13 cellular contexts compared by ENCODE assay signal in genomic region chr4:158823461-158823873, GRCh38. TPM values are rescaled to one million over a fixed set of nuclear protein-coding genes. Genes with fewer than 3 reads are reported as not detected.
DNase-seq lines count a peak whose midpoint lies in the region; ATAC-seq and TF ChIP-seq lines count a peak whose summit lies in the region.
"Had no signal": no experiment of that assay in that cellular context is flagged by ENCODE, and none has a peak within 500 bp of the region (broad histone marks: within the 10 kb centered on the region; RNA-seq: fewer than 3 reads in every experiment).

No MANE protein-coding gene starts in this region.

- TF ChIP-seq CTCF in MCF 10A (IDR thresholded peaks at IDR 0.05; ENCODE audit: unreplicated experiment): no peak

- H2BK120ac ChIP-seq in mesenchymal stem cell (ENCODE audit: low read depth, low read length): no peak overlapping the region

- DNase-seq in adipocyte (ENCODE audit: low read depth): no peak
- DNase-seq in mesenchymal stem cell: peak; percentile 66
- no peak for DNase-seq in SKM-1 treated with dmso at 0.1 percent for 144 hours (lab: John Stamatoyannopoulos, UW; ENCODE audit: unreplicated experiment)
- no peak for DNase-seq in retina
- DNase-seq in MCF 10A (ENCODE audit: unreplicated experiment): no peak
- DNase-seq: GOT3, Karpas-422 had no signal

- H3K9me3 ChIP-seq in adipocyte (ENCODE audit: control insufficient read depth, low read length) (no peaks in the 10 kb centered on the region), mesenchymal stem cell (ENCODE audit: control insufficient read depth, low read length) (no peaks in the 10 kb centered on the region)
- H3K9me3 ChIP-seq: gastroesophageal sphincter, suprapubic skin had no signal

- peak overlapping the region; percentile 34 to 74 for H3K18ac ChIP-seq in mesenchymal stem cell (ENCODE audit: low read depth in 1 of 2, low read length in 2 of 2)

- no peak overlapping the region for H2BK5ac ChIP-seq in mesenchymal stem cell (ENCODE audit: low read depth, low read length, poor library complexity, severe bottlenecking)

- H3K27ac Mint-ChIP-seq in MCF 10A (ENCODE audit: low read depth, unreplicated experiment): no peak overlapping the region

- POLR2A ChIA-PET in MCF 10A (lab: Yijun Ruan, JAX): interaction anchor here (1.3 kb wide), 1 partner anchor 12 kb away, joined by 3 read pairs; no protein-coding TSS in a partner anchor

- H3K27ac ChIP-seq in mesenchymal stem cell (ENCODE audit: low read length, poor library complexity, severe bottlenecking): no peak overlapping the region
- H3K27ac ChIP-seq: RWPE1, suprapubic skin had no signal

- no peak overlapping the region for H3K4me3 Mint-ChIP-seq in MCF 10A (ENCODE audit: unreplicated experiment)

- CTCF ChIA-PET in MCF 10A (lab: Yijun Ruan, JAX): interaction anchor here (0.6 to 1.0 kb wide), 3 partner anchors 9 to 17 kb away, joined by 3 read pairs; no protein-coding TSS in a partner anchor

- no peak overlapping the region for H2BK15ac ChIP-seq in mesenchymal stem cell (ENCODE audit: low read depth, poor library complexity, severe bottlenecking)

- H2BK12ac ChIP-seq in mesenchymal stem cell (ENCODE audit: low read length in 2 of 2): peak overlapping the region in 1 of 2 experiments; percentile 77

- BruUV-seq in MCF 10A (replicated peaks; lab: Mats Ljungman, UMichigan): no TSS peak

- H3K14ac ChIP-seq in mesenchymal stem cell (ENCODE audit: low read length in 2 of 2): no peak overlapping the region

- no peak overlapping the region for H4K91ac ChIP-seq in mesenchymal stem cell (ENCODE audit: low read length)

- no peaks in the 10 kb centered on the region for H3K9me3 Mint-ChIP-seq in MCF 10A (ENCODE audit: unreplicated experiment)

- H3K4me1 ChIP-seq in adipocyte (ENCODE audit: control insufficient read depth, insufficient read depth, low read length) (peaks cover 66% of the 10 kb centered on the region), mesenchymal stem cell (ENCODE audit: control insufficient read depth, insufficient read depth, low read depth, low read length) (peaks cover 11% of the 10 kb centered on the region)

- peaks cover 6% of the 10 kb centered on the region for H3K36me3 ChIP-seq in adipocyte (ENCODE audit: control insufficient read depth, insufficient read depth, low read length, severe bottlenecking)
- peaks cover 0 to 20% of the 10 kb centered on the region in 2 experiments for H3K36me3 ChIP-seq in mesenchymal stem cell (ENCODE audit: control insufficient read depth in 1 of 2, insufficient read depth in 2 of 2, low read depth in 1 of 2, low read length in 2 of 2)
- H3K36me3 ChIP-seq: suprapubic skin had no signal

- H4K8ac ChIP-seq in mesenchymal stem cell (ENCODE audit: low read length): peak overlapping the region; percentile 75

- no peak overlapping the region for H3K4me2 ChIP-seq in mesenchymal stem cell (ENCODE audit: low read length, poor library complexity, severe bottlenecking)

- WGBS in mesenchymal stem cell: 76% methylated on average over 3 of the region's 3 CpGs

- no peak overlapping the region for H3K4me3 ChIP-seq in adipocyte (ENCODE audit: low read length)
- no peak overlapping the region for H3K4me3 ChIP-seq in mesenchymal stem cell (ENCODE audit: insufficient read depth in 1 of 2, low read depth in 1 of 2, low read length in 2 of 2)
- H3K4me3 ChIP-seq: gastroesophageal sphincter, suprapubic skin had no signal

- no peak overlapping the region for H3K23ac ChIP-seq in mesenchymal stem cell (ENCODE audit: low read length in 2 of 2)

- no peaks in the 10 kb centered on the region for H3K27me3 ChIP-seq in adipocyte (replicated peaks; ENCODE audit: control insufficient read depth, insufficient read depth, low read length)
- no peaks in the 10 kb centered on the region for H3K27me3 ChIP-seq in mesenchymal stem cell (ENCODE audit: control insufficient read depth in 1 of 2, insufficient read depth in 1 of 2, low read length in 2 of 2)
- H3K27me3 ChIP-seq: gastroesophageal sphincter, suprapubic skin had no signal

- H2AFZ ChIP-seq in mesenchymal stem cell (ENCODE audit: low read depth, low read length): no peak overlapping the region

- H3K36me3 Mint-ChIP-seq in MCF 10A (ENCODE audit: insufficient read depth, unreplicated experiment): no peaks in the 10 kb centered on the region

- peaks cover 4% of the 10 kb centered on the region for H3K4me1 Mint-ChIP-seq in MCF 10A (ENCODE audit: insufficient read depth, unreplicated experiment)

- H3K79me1 ChIP-seq in mesenchymal stem cell (replicated peaks; ENCODE audit: low read length, poor library complexity, severe bottlenecking): peaks cover 33% of the 10 kb centered on the region

- peak overlapping the region; percentile 73 for H2AK5ac ChIP-seq in mesenchymal stem cell (ENCODE audit: low read length, severe bottlenecking)

- no peak overlapping the region for H3K4ac ChIP-seq in mesenchymal stem cell (ENCODE audit: low read depth in 1 of 2, low read length in 2 of 2)

- H3K27me3 Mint-ChIP-seq in MCF 10A (ENCODE audit: insufficient read depth, unreplicated experiment): no peaks in the 10 kb centered on the region

- intact Hi-C loops in MCF 10A (cut with micrococcal nuclease): no loop called here

- ATAC-seq in GM18858 (IDR thresholded peaks at IDR 0.05; ENCODE audit: unreplicated experiment) (peak; percentile 28), HG02571 (IDR thresholded peaks at IDR 0.05; ENCODE audit: unreplicated experiment) (peak; percentile 50), GM21367 (IDR thresholded peaks at IDR 0.05; ENCODE audit: unreplicated experiment) (no peak)
- ATAC-seq: gastroesophageal sphincter had no signal

- H3K9ac ChIP-seq in adipocyte (ENCODE audit: low read length): peak overlapping the region; percentile 57
- H3K9ac ChIP-seq in mesenchymal stem cell (ENCODE audit: low read length): peak overlapping the region; percentile 60

RNA-seq across cellular contexts. Expression of gene FNIP2, which starts 54.6 kb away (rescaled TPM):
- 16.4 TPM for polyA plus RNA-seq in mesenchymal stem cell (2013, experiment 1 of 2)
- 18.0 TPM for polyA plus RNA-seq in mesenchymal stem cell (2013, experiment 2 of 2)
- total RNA-seq in MCF 10A (2022): 6.4 and 9.3 TPM in 2 replicates
